9 cellular contexts compared by ENCODE assay signal in genomic region chr3:71208273-71209095, GRCh38.
DNase-seq lines count a peak whose midpoint lies in the region; FAIRE-seq and TF ChIP-seq lines count a peak whose summit lies in the region.
"Had no signal": no experiment of that assay in that cellular context is flagged by ENCODE, and none has a peak within 500 bp of the region (broad histone marks: within the 10 kb centered on the region; RNA-seq: fewer than 3 reads in every experiment).

No MANE protein-coding gene starts in this region.

- H3K9me3 ChIP-seq in astrocyte (ENCODE audit: insufficient read depth, low read depth, low read length) = no peaks in the 10 kb centered on the region
- no peaks in the 10 kb centered on the region for H3K9me3 ChIP-seq in MM.1S (replicated peaks; ENCODE audit: insufficient read depth, low read length)

- H3K4me2 ChIP-seq in astrocyte (ENCODE audit: low read length) = no peak overlapping the region
- H3K4me2 ChIP-seq in MM.1S (ENCODE audit: low read depth, low read length) = no peak overlapping the region

- no peak overlapping the region for H3K27ac ChIP-seq in astrocyte (ENCODE audit: low read depth, low read length)
- no peak overlapping the region for H3K27ac ChIP-seq in MM.1S (ENCODE audit: low read length)

- H3K4me1 Mint-ChIP-seq in astrocyte (ENCODE audit: low read depth, unreplicated experiment) = peaks cover 28% of the 10 kb centered on the region
- H3K4me1 Mint-ChIP-seq in nephron = peaks cover 45% of the 10 kb centered on the region

- H3K9ac ChIP-seq in astrocyte (ENCODE audit: low read length) (no peak overlapping the region), MM.1S (ENCODE audit: low read length) (no peak overlapping the region)

- peaks cover 21% of the 10 kb centered on the region for H3K4me1 ChIP-seq in astrocyte (ENCODE audit: insufficient read depth, low read length)
- H3K4me1 ChIP-seq in MM.1S (ENCODE audit: low read length) = no peaks in the 10 kb centered on the region

- H3K9me2 ChIP-seq in MM.1S (replicated peaks; ENCODE audit: insufficient read depth, low read length) = no peaks in the 10 kb centered on the region

- H3K79me2 ChIP-seq in astrocyte (ENCODE audit: insufficient read depth, low read length) (peaks cover 74% of the 10 kb centered on the region), MM.1S (ENCODE audit: low read length) (no peaks in the 10 kb centered on the region)

- peaks cover 65% of the 10 kb centered on the region for H4K20me1 ChIP-seq in astrocyte (ENCODE audit: insufficient read depth, low read length)
- no peaks in the 10 kb centered on the region for H4K20me1 ChIP-seq in MM.1S (ENCODE audit: insufficient read depth, low read length)

- H3K27me3 Mint-ChIP-seq in astrocyte (ENCODE audit: low read depth, unreplicated experiment) (no peaks in the 10 kb centered on the region), nephron (ENCODE audit: low read depth) (no peaks in the 10 kb centered on the region)

- H3K27ac Mint-ChIP-seq in astrocyte (ENCODE audit: unreplicated experiment) = peak overlapping the region; percentile 23
- H3K27ac Mint-ChIP-seq in nephron = peak overlapping the region in 2 of 3 experiments; percentile 63 to 84

- peak; percentile 28 for DNase-seq in GDM1 (lab: John Stamatoyannopoulos, UW)
- DNase-seq in NCI-H2029 treated with DMSO at 0.1 percent for 48 hours (lab: John Stamatoyannopoulos, UW) = peak; percentile 68
- no peak for DNase-seq in astrocyte (ENCODE audit: low read depth)
- no peak for DNase-seq in MM.1S
- DNase-seq in GOT3 (lab: John Stamatoyannopoulos, UW) = no peak
- no peak for DNase-seq in D721Med (ENCODE audit: insufficient read length, low spot score)
- DNase-seq in activated effector memory CD4-positive, alpha-beta T cell treated with anti-CD3 and anti-CD28 coated beads, Interleukin-2, amount 50 U/mL, for 16 hours = no peak
- DNase-seq: substantia nigra had no signal

- H3K36me3 ChIP-seq in astrocyte (ENCODE audit: insufficient read depth, low read length) = no peaks in the 10 kb centered on the region
- H3K36me3 ChIP-seq in MM.1S (replicated peaks; ENCODE audit: insufficient read depth, low read length) = no peaks in the 10 kb centered on the region

- H3F3A ChIP-seq in MM.1S (ENCODE audit: insufficient read depth, low read length) = no peaks in the 10 kb centered on the region

- TF ChIP-seq CTCF in astrocyte (IDR thresholded peaks at IDR 0.05; ENCODE audit: insufficient read depth, low read depth, low read length) (no peak), nephron (IDR thresholded peaks at IDR 0.05; ENCODE audit: unreplicated experiment in 3 of 3) (no peak), MM.1S (IDR thresholded peaks at IDR 0.05; ENCODE audit: low read length) (no peak), D721Med (IDR thresholded peaks at IDR 0.05; ENCODE audit: insufficient read depth, missing control alignments) (no peak)

- H2AFZ ChIP-seq in astrocyte (ENCODE audit: low read depth, low read length) = no peak overlapping the region
- H2AFZ ChIP-seq in MM.1S (ENCODE audit: low read length) = no peak overlapping the region

- H3K9me3 Mint-ChIP-seq in astrocyte (ENCODE audit: unreplicated experiment) = no peaks in the 10 kb centered on the region
- H3K9me3 Mint-ChIP-seq in nephron = no peaks in the 10 kb centered on the region

- H3K4me3 ChIP-seq in astrocyte (ENCODE audit: insufficient read depth, low read depth, low read length) (no peak overlapping the region), MM.1S (ENCODE audit: low read length) (no peak overlapping the region)

- H3K36me3 Mint-ChIP-seq in astrocyte (ENCODE audit: low read depth, unreplicated experiment) (no peaks in the 10 kb centered on the region), nephron (ENCODE audit: low read depth) (no peaks in the 10 kb centered on the region)

- no peak for FAIRE-seq in astrocyte (lab: Jason Lieb, UNC)
- FAIRE-seq in D721Med (lab: Jason Lieb, UNC) = no peak

- no peak overlapping the region for H3K4me3 Mint-ChIP-seq in astrocyte (ENCODE audit: unreplicated experiment)
- H3K4me3 Mint-ChIP-seq in nephron = no peak overlapping the region

- H3K27me3 ChIP-seq in astrocyte (ENCODE audit: insufficient read depth, low read length) (no peaks in the 10 kb centered on the region), MM.1S (replicated peaks; ENCODE audit: insufficient read depth, low read length) (no peaks in the 10 kb centered on the region)

Comparison
In these comparisons a context has a peak if more than half of its experiments do, and no peak if none do; other contexts are left out.
1. DNase-seq: peak in GDM1 (single experiment) and NCI-H2029 treated with DMSO at 0.1 percent for 48 hours (single experiment); none in astrocyte (single experiment), MM.1S (single experiment), GOT3 (single experiment), D721Med (single experiment) and activated effector memory CD4-positive, alpha-beta T cell treated with anti-CD3 and anti-CD28 coated beads, Interleukin-2, amount 50 U/mL, for 16 hours (single experiment).